Comparison of ENCODE assay signal across 16 cellular contexts in genomic region chr12:8419576-8419975, GRCh38. TPM values are rescaled to one million over a fixed set of nuclear protein-coding genes. Genes with fewer than 3 reads are reported as not detected.
"Had no signal": no experiment of that assay in that cellular context is flagged by ENCODE, and none has a peak within 500 bp of the region (broad histone marks: within the 10 kb centered on the region; RNA-seq: fewer than 3 reads in every experiment).

No MANE protein-coding gene starts in this region.

RNA-seq across cellular contexts. Expression of gene CLEC6A, which starts 36.2 kb away (rescaled TPM):
- total RNA-seq: dermis blood vessel endothelial cell; esophagus mucosa; gastrocnemius medialis; glomerular endothelial cell; left colon; left ventricle myocardium inferior; mesenteric fat pad; myocyte; naive thymus-derived CD8-positive, alpha-beta T cell; occipital lobe; pulmonary artery endothelial cell; stomach; subcutaneous adipose tissue; temporal lobe; ureter; vagina had no signal
